9 cellular contexts compared by ENCODE assay signal in genomic region chr4:4519296-4519898, GRCh38. TPM values are rescaled to one million over a fixed set of nuclear protein-coding genes. Genes with fewer than 3 reads are reported as not detected.
DNase-seq lines count a peak whose midpoint lies in the region; ATAC-seq and TF ChIP-seq lines count a peak whose summit lies in the region.
"Had no signal": no experiment of that assay in that cellular context is flagged by ENCODE, and none has a peak within 500 bp of the region (broad histone marks: within the 10 kb centered on the region; RNA-seq: fewer than 3 reads in every experiment).

No MANE protein-coding gene starts in this region.

- no peak for DNase-seq in DND-41
- DNase-seq in cerebellar cortex (ENCODE audit: low spot score): peak; percentile 56
- DNase-seq in neural progenitor cell (ENCODE audit: low spot score): peak; percentile 41
- no peak for DNase-seq in iPS-NIHi7 (ENCODE audit: extremely low spot score)
- DNase-seq in hepatic stellate cell (ENCODE audit: low spot score): no peak
- DNase-seq in activated CD4-positive, alpha-beta T cell treated with anti-CD3 and anti-CD28 coated beads, Interleukin-2, amount 10 ng/mL, durations not matched to agents 24 days and 14 days: no peak
- DNase-seq: KG1 had no signal

- peaks cover 2% of the 10 kb centered on the region for H3K27me3 Mint-ChIP-seq in neural progenitor cell (ENCODE audit: insufficient read depth, low read depth)
- H3K27me3 Mint-ChIP-seq in activated CD4-positive, alpha-beta T cell treated with anti-CD3 and anti-CD28 coated beads, Interleukin-2, amount 10 ng/mL, durations not matched to agents 24 days and 14 days: no peaks in the 10 kb centered on the region

- H3K9ac ChIP-seq in DND-41 (ENCODE audit: low read depth, low read length) (no peak overlapping the region), neural progenitor cell (no peak overlapping the region)

- peaks cover 11% of the 10 kb centered on the region for H3F3A ChIP-seq in neural progenitor cell (ENCODE audit: low read depth)

- peaks cover 42% of the 10 kb centered on the region; the same call in 1 of the 2 replicates for H3K79me2 ChIP-seq in DND-41 (ENCODE audit: insufficient read depth, low read length)
- peaks cover 44% of the 10 kb centered on the region for H3K79me2 ChIP-seq in neural progenitor cell (ENCODE audit: low read depth)

- ATAC-seq in DND-41 (ENCODE audit: insufficient read depth, low read depth) (no peak), HG03378 (IDR thresholded peaks at IDR 0.05; ENCODE audit: unreplicated experiment) (no peak)

- intact Hi-C loops in activated CD4-positive, alpha-beta T cell treated with anti-CD3 and anti-CD28 coated beads, Interleukin-2, amount 10 ng/mL, durations not matched to agents 24 days and 14 days (cut with micrococcal nuclease): no loop called here

- H3K4me2 ChIP-seq in DND-41 (ENCODE audit: insufficient read depth, low read length) (no peak overlapping the region), neural progenitor cell (no peak overlapping the region)

- H3K36me3 ChIP-seq in DND-41 (ENCODE audit: insufficient read depth, low read length): no peaks in the 10 kb centered on the region
- H3K36me3 ChIP-seq in neural progenitor cell: no peaks in the 10 kb centered on the region

- no peaks in the 10 kb centered on the region for H3K9me3 Mint-ChIP-seq in neural progenitor cell
- H3K9me3 Mint-ChIP-seq in activated CD4-positive, alpha-beta T cell treated with anti-CD3 and anti-CD28 coated beads, Interleukin-2, amount 10 ng/mL, durations not matched to agents 24 days and 14 days: no peaks in the 10 kb centered on the region

- no peak overlapping the region for H3K4me3 Mint-ChIP-seq in neural progenitor cell
- H3K4me3 Mint-ChIP-seq in activated CD4-positive, alpha-beta T cell treated with anti-CD3 and anti-CD28 coated beads, Interleukin-2, amount 10 ng/mL, durations not matched to agents 24 days and 14 days: no peak overlapping the region

- H3K27ac ChIP-seq in DND-41 (ENCODE audit: low read length): no peak overlapping the region
- H3K27ac ChIP-seq in neural progenitor cell: no peak overlapping the region

- H3K4me3 ChIP-seq in DND-41 (ENCODE audit: low read depth in 1 of 2, low read length in 2 of 2) (no peak overlapping the region), neural progenitor cell (no peak overlapping the region)

- H2AFZ ChIP-seq in DND-41 (ENCODE audit: low read depth, low read length) (no peak overlapping the region), neural progenitor cell (replicated peaks) (no peak overlapping the region)

- TF ChIP-seq CTCF in DND-41 (IDR thresholded peaks at IDR 0.05; ENCODE audit: borderline replicate concordance, extremely low read depth, low read length, poor library complexity, severe bottlenecking) (peak; percentile 45), LNCAP (IDR thresholded peaks at IDR 0.05) (peak; percentile 68), neural progenitor cell (IDR thresholded peaks at IDR 0.05) (peak; percentile 71)

- H3K27me3 ChIP-seq in DND-41 (ENCODE audit: insufficient read depth, low read length, poor library complexity) (no peaks in the 10 kb centered on the region), neural progenitor cell (no peaks in the 10 kb centered on the region)

- H4K20me1 ChIP-seq in DND-41 (ENCODE audit: insufficient read depth, low read length): peaks cover 29% of the 10 kb centered on the region; the same call in 1 of the 2 replicates
- H4K20me1 ChIP-seq in neural progenitor cell (ENCODE audit: low read depth): peaks cover 41% of the 10 kb centered on the region

- H3K9me3 ChIP-seq in DND-41 (ENCODE audit: insufficient read depth, low read length, severe bottlenecking) (no peaks in the 10 kb centered on the region), neural progenitor cell (ENCODE audit: low read depth) (no peaks in the 10 kb centered on the region)

- H3K36me3 Mint-ChIP-seq in neural progenitor cell: no peaks in the 10 kb centered on the region
- no peaks in the 10 kb centered on the region for H3K36me3 Mint-ChIP-seq in activated CD4-positive, alpha-beta T cell treated with anti-CD3 and anti-CD28 coated beads, Interleukin-2, amount 10 ng/mL, durations not matched to agents 24 days and 14 days (ENCODE audit: low read depth)

- H3K4me1 Mint-ChIP-seq in neural progenitor cell: peaks cover 85% of the 10 kb centered on the region
- peaks cover 10% of the 10 kb centered on the region for H3K4me1 Mint-ChIP-seq in activated CD4-positive, alpha-beta T cell treated with anti-CD3 and anti-CD28 coated beads, Interleukin-2, amount 10 ng/mL, durations not matched to agents 24 days and 14 days

- peak overlapping the region; percentile 71 for H3K27ac Mint-ChIP-seq in neural progenitor cell
- H3K27ac Mint-ChIP-seq in activated CD4-positive, alpha-beta T cell treated with anti-CD3 and anti-CD28 coated beads, Interleukin-2, amount 10 ng/mL, durations not matched to agents 24 days and 14 days: no peak overlapping the region

- H3K4me1 ChIP-seq in DND-41 (ENCODE audit: insufficient read depth, low read length): no peaks in the 10 kb centered on the region
- H3K4me1 ChIP-seq in neural progenitor cell: peaks cover 31% of the 10 kb centered on the region

RNA-seq across cellular contexts. Expression of gene STX18, which starts 22.5 kb away (rescaled TPM):
- 24.9 and 33.9 TPM in 2 replicates for total RNA-seq in neural progenitor cell (ENCODE audit: low replicate concordance)
- 28.7 and 35.6 TPM in 2 replicates for total RNA-seq in activated CD4-positive, alpha-beta T cell treated with anti-CD3 and anti-CD28 coated beads, Interleukin-2, amount 10 ng/mL, durations not matched to agents 24 days and 14 days

Comparison
In these comparisons a context has a peak if more than half of its experiments do, and no peak if none do; other contexts are left out.
1. DNase-seq: peak in cerebellar cortex (single experiment) and neural progenitor cell (single experiment); none in DND-41 (single experiment), iPS-NIHi7 (single experiment), hepatic stellate cell (single experiment) and activated CD4-positive, alpha-beta T cell treated with anti-CD3 and anti-CD28 coated beads, Interleukin-2, amount 10 ng/mL, durations not matched to agents 24 days and 14 days (single experiment).
2. Peak in every context shown above with its lines, with median percentiles within 50 percentile points of each other: CTCF ChIP-seq.